In genomic region chr12:54853933-54854538, GRCh38 we compare ENCODE assay signal across 8 cellular contexts. TPM values are rescaled to one million over a fixed set of nuclear protein-coding genes. Genes with fewer than 3 reads are reported as not detected.
DNase-seq lines count a peak whose midpoint lies in the region; ATAC-seq and TF ChIP-seq lines count a peak whose summit lies in the region.

MUCL1 (plus strand) TSS chr12:54854516; CDS start chr12:54854583, 67 bp downstream.

- intact Hi-C loops in dorsolateral prefrontal cortex (cut with DNase I): loop anchor here in 1 of 2 donors (10.0 kb wide), 2 partner anchors 101 to 221 kb away; no protein-coding TSS in a partner anchor

- H3K27ac ChIP-seq in dorsolateral prefrontal cortex: no peak within 1 kb of the TSS

- H3K4me3 ChIP-seq in dorsolateral prefrontal cortex: no peak within 1 kb of the TSS

- no peaks in the 10 kb centered on the region for H3K27me3 ChIP-seq in dorsolateral prefrontal cortex

- DNase-seq in CD1c-positive myeloid dendritic cell (ENCODE audit: extremely low spot score) (peak; percentile 83), NCI-H460 (ENCODE audit: extremely low read depth, low read depth) (peak; percentile 71), dorsolateral prefrontal cortex (peak in 2 of 10 donors; percentile 29 to 46), mucosa of gallbladder (ENCODE audit: low spot score) (peak; percentile 65)
- peak; percentile 69 to 85 for DNase-seq in activated CD4-positive, alpha-beta T cell treated with anti-CD3 and anti-CD28 coated beads for 4 hours
- DNase-seq in stimulated activated naive CD4-positive, alpha-beta T cell (lab: John Stamatoyannopoulos, UW): peak; percentile 26 to 79 (median 54)

- peak; percentile 98 for ATAC-seq in GM19351 (IDR thresholded peaks at IDR 0.05; ENCODE audit: unreplicated experiment)
- peak; percentile 96 for ATAC-seq in HG03442 (IDR thresholded peaks at IDR 0.05; ENCODE audit: unreplicated experiment)

- TF ChIP-seq CTCF in dorsolateral prefrontal cortex (IDR thresholded peaks at IDR 0.05 in 54 of 56, conservative IDR thresholded peaks at IDR 0.05 in 2 of 56; ENCODE audit: low read depth in 1 of 56, partially characterized antibody in 56 of 56): peak in 55 of 56 donors; percentile 36 to 85 (median 71)

RNA-seq across cellular contexts. Expression of gene MUCL1, which starts in this region (rescaled TPM):
- not detected in 2 replicates for total RNA-seq in NCI-H460 (2014; rRNA removed; shearing (Covaris generic))
- not detected in 2 replicates for polyA plus RNA-seq in NCI-H460 (2014; cell fraction: nucleus; rRNA removed)
- total RNA-seq in dorsolateral prefrontal cortex (1 to 10 TPM in 31 of 120 experiments, under 1 TPM in 3, not detected in 86; 0.81 to 3.7 (median 1.7) TPM), mucosa of gallbladder (not detected)

Comparison
In these comparisons a context has a peak if more than half of its experiments do, and no peak if none do; other contexts are left out.
1. Peak in DNase-seq in NCI-H460; RNA of the gene not detected or under 1 TPM.
2. Peak in DNase-seq in mucosa of gallbladder; RNA of the gene not detected or under 1 TPM.